In genomic region chr6:109687271-109687721, GRCh38 we compare ENCODE assay signal across 1 cellular context.
TF ChIP-seq lines count a peak whose summit lies in the region.

No MANE protein-coding gene starts in this region.

TF ChIP-seq in SK-N-SH, 30 proteins besides CTCF, POLR2A, EP300 and RAD21 (continued from another document):
- TF ChIP-seq REST (IDR thresholded peaks at IDR 0.05; ENCODE audit: low read depth, low read length) (no peak), USF1 (IDR thresholded peaks at IDR 0.05; ENCODE audit: borderline replicate concordance, low read depth) (peak; percentile 79), RFX5 (IDR thresholded peaks at IDR 0.05; ENCODE audit: low read length) (no peak), RXRA (IDR thresholded peaks at IDR 0.05; ENCODE audit: borderline replicate concordance, low read depth) (no peak), FOXJ3 (CRISPR knock-in tag; IDR thresholded peaks at IDR 0.05) (no peak), TCF12 (IDR thresholded peaks at IDR 0.05) (peak; percentile 26), YY1 (IDR thresholded peaks at IDR 0.05; ENCODE audit: low read depth) (peak; percentile 47; the same call in 1 of the 2 replicates), SMC3 (IDR thresholded peaks at IDR 0.05; ENCODE audit: low read depth, low read length) (no peak), FOSL2 (IDR thresholded peaks at IDR 0.05; ENCODE audit: borderline replicate concordance, low read depth) (peak; percentile 17; the same call in 1 of the 2 replicates), GABPA (IDR thresholded peaks at IDR 0.05; ENCODE audit: low read depth) (no peak)
- TF ChIP-seq, protein P1, sequence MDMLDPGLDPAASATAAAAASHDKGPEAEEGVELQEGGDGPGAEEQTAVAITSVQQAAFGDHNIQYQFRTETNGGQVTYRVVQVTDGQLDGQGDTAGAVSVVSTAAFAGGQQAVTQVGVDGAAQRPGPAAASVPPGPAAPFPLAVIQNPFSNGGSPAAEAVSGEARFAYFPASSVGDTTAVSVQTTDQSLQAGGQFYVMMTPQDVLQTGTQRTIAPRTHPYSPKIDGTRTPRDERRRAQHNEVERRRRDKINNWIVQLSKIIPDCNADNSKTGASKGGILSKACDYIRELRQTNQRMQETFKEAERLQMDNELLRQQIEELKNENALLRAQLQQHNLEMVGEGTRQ (IDR thresholded peaks at IDR 0.05; ENCODE audit: borderline replicate concordance, low read depth, low read length), result no peak
- TF ChIP-seq, protein P2, sequence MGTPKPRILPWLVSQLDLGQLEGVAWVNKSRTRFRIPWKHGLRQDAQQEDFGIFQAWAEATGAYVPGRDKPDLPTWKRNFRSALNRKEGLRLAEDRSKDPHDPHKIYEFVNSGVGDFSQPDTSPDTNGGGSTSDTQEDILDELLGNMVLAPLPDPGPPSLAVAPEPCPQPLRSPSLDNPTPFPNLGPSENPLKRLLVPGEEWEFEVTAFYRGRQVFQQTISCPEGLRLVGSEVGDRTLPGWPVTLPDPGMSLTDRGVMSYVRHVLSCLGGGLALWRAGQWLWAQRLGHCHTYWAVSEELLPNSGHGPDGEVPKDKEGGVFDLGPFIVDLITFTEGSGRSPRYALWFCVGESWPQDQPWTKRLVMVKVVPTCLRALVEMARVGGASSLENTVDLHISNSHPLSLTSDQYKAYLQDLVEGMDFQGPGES (IDR thresholded peaks at IDR 0.05; ENCODE audit: low read depth, low read length), result no peak
